In genomic region chr3:10248184-10248983, GRCh38 we compare ENCODE assay signal across 8 cellular contexts. TPM values are rescaled to one million over a fixed set of nuclear protein-coding genes. Genes with fewer than 3 reads are reported as not detected.
DNase-seq lines count a peak whose midpoint lies in the region; ATAC-seq and TF ChIP-seq lines count a peak whose summit lies in the region.

Gene TATDN2, plus strand, starts transcription at chr3:10248459. Its CDS starts 742 bp downstream, at chr3:10249201.

- no peaks in the 10 kb centered on the region for H4K20me1 ChIP-seq in SU-DHL-6 (ENCODE audit: low read depth, low read length)

- peaks cover 46% of the 10 kb centered on the region for H3K4me1 Mint-ChIP-seq in activated naive CD8-positive, alpha-beta T cell treated with anti-CD3 and anti-CD28 coated beads for 36 hours

- H3K9me2 ChIP-seq in SU-DHL-6 (replicated peaks; ENCODE audit: insufficient read depth, low read length), result no peaks in the 10 kb centered on the region

- TF ChIP-seq EP300 in ovary (IDR thresholded peaks at IDR 0.05), result no peak

- peaks cover 19% of the 10 kb centered on the region; the same call in 1 of the 2 replicates for H3K9me3 ChIP-seq in SU-DHL-6 (ENCODE audit: insufficient read depth, low read length)
- no peaks in the 10 kb centered on the region for H3K9me3 ChIP-seq in ovary
- no peaks in the 10 kb centered on the region for H3K9me3 ChIP-seq in thymus (ENCODE audit: control insufficient read depth)

- peaks cover 27% of the 10 kb centered on the region for H3K9me3 Mint-ChIP-seq in activated naive CD8-positive, alpha-beta T cell treated with anti-CD3 and anti-CD28 coated beads for 36 hours

- H3F3A ChIP-seq in SU-DHL-6 (ENCODE audit: insufficient read depth), result 0 out of 2 replicates have a peak, but pooled peaks cover 7% of the 10 kb centered on the region

- no peaks in the 10 kb centered on the region for H3K27me3 ChIP-seq in SU-DHL-6 (ENCODE audit: low read length)
- no peaks in the 10 kb centered on the region for H3K27me3 ChIP-seq in ovary
- no peaks in the 10 kb centered on the region for H3K27me3 ChIP-seq in thymus (ENCODE audit: control insufficient read depth, insufficient read depth)

- ATAC-seq in HG02763 (IDR thresholded peaks at IDR 0.05; ENCODE audit: unreplicated experiment), result peak; percentile 95
- peak; percentile 100 for ATAC-seq in Right ventricle myocardium inferior

- H3K27ac ChIP-seq in SU-DHL-6 (ENCODE audit: low read depth, low read length) (peak within 1 kb of the TSS; percentile 64), ovary (peak within 1 kb of the TSS; percentile 81 to 91), thymus (ENCODE audit: low read depth) (peak within 1 kb of the TSS; percentile 92)

- whole genome bisulfite sequencing in ovary, 3 donors, result 0% methylated on average over 43 to 80 of the region's 80 CpGs
- WGBS in thymus, result under 1% methylated on average over 80 of the region's 80 CpGs

- H2AFZ ChIP-seq in SU-DHL-6 (ENCODE audit: low read depth, low read length, severe bottlenecking), result peak within 1 kb of the TSS; percentile 66

- peak within 1 kb of the TSS; percentile 89 for H3K9ac ChIP-seq in SU-DHL-6 (ENCODE audit: low read length)

- peaks cover 81% of the 10 kb centered on the region for H3K36me3 Mint-ChIP-seq in activated naive CD8-positive, alpha-beta T cell treated with anti-CD3 and anti-CD28 coated beads for 36 hours

- H3K27me3 Mint-ChIP-seq in activated naive CD8-positive, alpha-beta T cell treated with anti-CD3 and anti-CD28 coated beads for 36 hours, result no peaks in the 10 kb centered on the region

- no peaks in the 10 kb centered on the region; the same call in 1 of the 2 replicates for H3K36me3 ChIP-seq in SU-DHL-6 (ENCODE audit: low read length)
- H3K36me3 ChIP-seq in ovary, result no peaks in the 10 kb centered on the region
- H3K36me3 ChIP-seq in thymus (ENCODE audit: control insufficient read depth, insufficient read depth), result peaks cover 20% of the 10 kb centered on the region

- TF ChIP-seq CTCF in GM12875 (IDR thresholded peaks at IDR 0.05; ENCODE audit: borderline replicate concordance, insufficient read depth, low read depth, low read length) (no peak), SU-DHL-6 (IDR thresholded peaks at IDR 0.05; ENCODE audit: insufficient read depth, low read length, poor library complexity, severe bottlenecking) (no peak), ovary (IDR thresholded peaks at IDR 0.05) (no peak)

- peaks cover 44% of the 10 kb centered on the region for H3K79me2 ChIP-seq in SU-DHL-6 (ENCODE audit: insufficient read depth, low read length)

- peaks cover 9% of the 10 kb centered on the region for H3K4me1 ChIP-seq in ovary (ENCODE audit: insufficient read depth)
- H3K4me1 ChIP-seq in thymus (ENCODE audit: control insufficient read depth, insufficient read depth, low read length), result peaks cover 31% of the 10 kb centered on the region

- intact Hi-C loops in Right ventricle myocardium inferior (cut with DNase I) (no loop called here), ovary (cut with DNase I) (no loop called here)

- peak within 1 kb of the TSS; percentile 86 for H3K4me2 ChIP-seq in SU-DHL-6 (ENCODE audit: low read depth, low read length, poor library complexity, severe bottlenecking)

- peak within 1 kb of the TSS; percentile 93 for H3K27ac Mint-ChIP-seq in activated naive CD8-positive, alpha-beta T cell treated with anti-CD3 and anti-CD28 coated beads for 36 hours

- DNase-seq in NCI-H1417 (lab: John Stamatoyannopoulos, UW) (peak; percentile 94 to 97 (median 96)), Right ventricle myocardium inferior (ENCODE audit: missing footprints) (peak; percentile 98), ovary (peak; percentile 97 to 98 (median 98))
- peak; percentile 96 for DNase-seq in activated naive CD8-positive, alpha-beta T cell treated with anti-CD3 and anti-CD28 coated beads for 36 hours

- TF ChIP-seq POLR2A in ovary (IDR thresholded peaks at IDR 0.05), result peak; percentile 76

- H3K4me3 Mint-ChIP-seq in activated naive CD8-positive, alpha-beta T cell treated with anti-CD3 and anti-CD28 coated beads for 36 hours, result peak within 1 kb of the TSS; percentile 91

- H3K4me3 ChIP-seq in GM12875 (ENCODE audit: low read depth, low read length) (peak within 1 kb of the TSS; percentile 91), SU-DHL-6 (ENCODE audit: insufficient read depth, low read length, poor library complexity, severe bottlenecking) (peak within 1 kb of the TSS; percentile 77), ovary (peak within 1 kb of the TSS; percentile 75), thymus (ENCODE audit: low read length) (peak within 1 kb of the TSS; percentile 70)

RNA-seq across cellular contexts. Expression of gene TATDN2, which starts in this region (rescaled TPM):
- 10 to 100 TPM; 41.6 to 48.5 TPM for total RNA-seq in activated naive CD8-positive, alpha-beta T cell treated with anti-CD3 and anti-CD28 coated beads for 36 hours
- total RNA-seq in Right ventricle myocardium inferior (15.1 TPM), ovary (10 to 100 TPM; 17.3 to 46.4 (median 41.2) TPM)
- polyA plus RNA-seq in ovary (10 to 100 TPM; 25.3 to 29.4 TPM), thymus (24.4 TPM)

Comparison
In these comparisons a context has a peak if more than half of its experiments do, and no peak if none do; other contexts are left out.
1. Peak in every context shown above with its lines: DNase-seq, ATAC-seq, H3K4me3 ChIP-seq and H3K27ac ChIP-seq.